Comparison of ENCODE assay signal across 17 cellular contexts in genomic region chr5:67425514-67425913, GRCh38.
"Had no signal": no experiment of that assay in that cellular context is flagged by ENCODE, and none has a peak within 500 bp of the region (broad histone marks: within the 10 kb centered on the region; RNA-seq: fewer than 3 reads in every experiment).

No MANE protein-coding gene starts in this region.

- H3K4me1 ChIP-seq: colonic mucosa, psoas muscle had no signal

- H3K4me3 Mint-ChIP-seq: memory B cell, natural killer cell had no signal

- H3K27ac Mint-ChIP-seq: memory B cell, natural killer cell had no signal

- ATAC-seq: left lobe of liver, natural killer cell, psoas muscle had no signal

- H3K9me3 ChIP-seq: colonic mucosa, psoas muscle, sigmoid colon had no signal

- H3K27me3 ChIP-seq: cardiac muscle cell, colonic mucosa, sigmoid colon had no signal

- H3K4me3 ChIP-seq: cardiac muscle cell, colonic mucosa, psoas muscle, sigmoid colon had no signal

- DNase-seq: activated CD4-positive, alpha-beta T cell treated with anti-CD3 and anti-CD28 coated beads, Interleukin-2, amount 50 U/mL, for 1 hour; activated CD4-positive, CD25-positive, alpha-beta regulatory T cell; activated naive CD4-positive, alpha-beta T cell treated with anti-CD3 and anti-CD28 coated beads, Interleukin-2, amount 50 U/mL, for 16 hours; activated T-cell treated with anti-CD3 and anti-CD28 coated beads, Interleukin-2, amount 50 U/mL, for 1 hour; amygdala; colonic mucosa; effector CD4-positive, alpha-beta T cell; natural killer cell; psoas muscle; sigmoid colon; stimulated activated CD4-positive, alpha-beta T cell treated with anti-CD3 and anti-CD28 coated beads, Interleukin-2, amount 100 ng/mL, for 48 hours; stimulated activated naive CD4-positive, alpha-beta T cell treated with Interleukin-2 at 50 U/mL for 16 hours; T-helper 2 cell; trophoblast cell had no signal

- H3K36me3 ChIP-seq: cardiac muscle cell, colonic mucosa, sigmoid colon had no signal

- H3K27ac ChIP-seq: cardiac muscle cell, colonic mucosa, psoas muscle, sigmoid colon had no signal

- H3K4me1 Mint-ChIP-seq: memory B cell had no signal
